28 cellular contexts compared by ENCODE assay signal in the genomic region with DNA sequence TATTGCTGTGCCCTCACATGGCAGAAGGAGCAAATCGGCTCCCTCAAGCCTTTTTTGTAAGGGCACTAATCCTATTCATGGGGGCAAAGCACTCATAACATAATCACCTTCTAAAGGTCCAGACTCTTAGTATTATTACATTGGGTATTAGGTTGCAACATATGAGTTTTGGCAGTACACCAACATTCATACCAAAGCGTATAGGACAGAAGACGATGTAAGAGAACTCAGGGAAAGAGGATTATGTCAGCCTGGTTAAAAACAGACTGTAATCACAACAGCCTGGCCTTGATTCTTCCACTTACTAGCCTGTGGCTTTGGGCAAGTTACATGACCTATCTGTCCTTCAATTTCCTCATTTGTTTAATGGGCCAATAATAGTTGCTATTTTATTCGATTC.
DNase-seq lines count a peak whose midpoint lies in the region; ATAC-seq and TF ChIP-seq lines count a peak whose summit lies in the region.
"Had no signal": no experiment of that assay in that cellular context is flagged by ENCODE, and none has a peak within 500 bp of the region (broad histone marks: within the 10 kb centered on the region; RNA-seq: fewer than 3 reads in every experiment).

No MANE protein-coding gene starts in this region.

- H3K4me3 ChIP-seq in choroid plexus epithelial cell (ENCODE audit: low read depth, low read length), result no peak overlapping the region
- H3K4me3 ChIP-seq: thyroid gland had no signal

- H3K4me1 Mint-ChIP-seq in stimulated activated naive CD8-positive, alpha-beta T cell treated with anti-CD3 and anti-CD28 coated beads, Interleukin-15, amount 100 ng/mL, for 72 hours, result peaks cover 7% of the 10 kb centered on the region
- H3K4me1 Mint-ChIP-seq: T-cell had no signal

- no peak for TF ChIP-seq CTCF in choroid plexus epithelial cell (conservative IDR thresholded peaks at IDR 0.05; ENCODE audit: low read depth, low read length)

- H3K4me3 Mint-ChIP-seq in stimulated activated naive CD8-positive, alpha-beta T cell treated with anti-CD3 and anti-CD28 coated beads, Interleukin-15, amount 100 ng/mL, for 72 hours, result no peak overlapping the region
- H3K4me3 Mint-ChIP-seq: activated CD8-positive, alpha-beta T cell treated with anti-CD3 and anti-CD28 coated beads, Interleukin-2, amount 10 ng/mL, durations not matched to agents 7 days and 5 days; CD8-positive, alpha-beta T cell; T-cell had no signal

- H3K27ac Mint-ChIP-seq in stimulated activated naive CD8-positive, alpha-beta T cell treated with anti-CD3 and anti-CD28 coated beads, Interleukin-15, amount 100 ng/mL, for 72 hours, result no peak overlapping the region
- H3K27ac Mint-ChIP-seq: activated CD8-positive, alpha-beta T cell treated with anti-CD3 and anti-CD28 coated beads, Interleukin-2, amount 10 ng/mL, durations not matched to agents 7 days and 5 days; CD8-positive, alpha-beta T cell; T-cell had no signal

- peaks cover 8% of the 10 kb centered on the region for H3K27me3 Mint-ChIP-seq in stimulated activated naive CD8-positive, alpha-beta T cell treated with anti-CD3 and anti-CD28 coated beads, Interleukin-15, amount 100 ng/mL, for 72 hours

- ATAC-seq in GM21619 (IDR thresholded peaks at IDR 0.05; ENCODE audit: unreplicated experiment), result no peak
- no peak for ATAC-seq in HG02973 (IDR thresholded peaks at IDR 0.05; ENCODE audit: unreplicated experiment)
- ATAC-seq in HG03039 (IDR thresholded peaks at IDR 0.05; ENCODE audit: unreplicated experiment), result no peak
- ATAC-seq in stimulated activated naive CD8-positive, alpha-beta T cell treated with anti-CD3 and anti-CD28 coated beads, Interleukin-15, amount 100 ng/mL, for 72 hours, result no peak
- ATAC-seq: activated CD4-positive, CD25-positive, alpha-beta regulatory T cell treated with anti-CD3 and anti-CD28 coated beads, Interleukin-2, amount 50 U/mL, for 24 hours; activated CD8-positive, alpha-beta T cell treated with anti-CD3 and anti-CD28 coated beads, Interleukin-2, amount 10 ng/mL, durations not matched to agents 7 days and 5 days; CD8-positive, alpha-beta T cell; left cardiac atrium; T-cell had no signal

- DNase-seq in GM04503 (ENCODE audit: low read depth), result peak; percentile 6
- peak; percentile 32 for DNase-seq in NCI-H226
- DNase-seq in choroid plexus epithelial cell (ENCODE audit: low read depth), result peak; percentile 91
- peak; percentile 94 for DNase-seq in iris pigment epithelial cell (ENCODE audit: low read depth)
- DNase-seq in stimulated activated naive CD8-positive, alpha-beta T cell treated with anti-CD3 and anti-CD28 coated beads, Interleukin-15, amount 100 ng/mL, for 72 hours, result no peak
- DNase-seq: activated CD8-positive, alpha-beta T cell treated with anti-CD3 and anti-CD28 coated beads, Interleukin-2, amount 10 ng/mL, durations not matched to agents 7 days and 5 days; activated naive CD4-positive, alpha-beta T cell treated with Interleukin-2 at 50 U/mL for 16 hours; activated T-cell treated with anti-CD3 and anti-CD28 coated beads, Interleukin-2, amount 50 U/mL, for 1 hour; AML-193; anterior cingulate cortex; CD8-positive, alpha-beta T cell; cerebellar nuclear complex; DMS53; erythroblast; glutamatergic neuron; left cardiac atrium; mesendoderm; NCI-H1417 treated with DMSO at 0.1 percent for 48 hours; occipital lobe; SHP77 treated with DMSO at 0.1 percent for 48 hours; stimulated activated CD4-positive, alpha-beta T cell treated with anti-CD3 and anti-CD28 coated beads, Interleukin-4, amount 100 ng/mL, for 24 hours; stimulated activated naive CD4-positive, alpha-beta T cell treated with Interleukin-2 at 50 U/mL for 16 hours; T-cell; thyroid gland had no signal

- no peaks in the 10 kb centered on the region for H3K9me3 Mint-ChIP-seq in stimulated activated naive CD8-positive, alpha-beta T cell treated with anti-CD3 and anti-CD28 coated beads, Interleukin-15, amount 100 ng/mL, for 72 hours
- H3K9me3 Mint-ChIP-seq: CD8-positive, alpha-beta T cell; T-cell had no signal

Comparison
In these comparisons a context has a peak if more than half of its experiments do, and no peak if none do; other contexts are left out.
1. DNase-seq: peak in GM04503 (single experiment), NCI-H226 (single experiment), choroid plexus epithelial cell (single experiment) and iris pigment epithelial cell (single experiment); none in stimulated activated naive CD8-positive, alpha-beta T cell treated with anti-CD3 and anti-CD28 coated beads, Interleukin-15, amount 100 ng/mL, for 72 hours (0 of 2).